ENCODE assay signal across 8 cellular contexts in the genomic region with DNA sequence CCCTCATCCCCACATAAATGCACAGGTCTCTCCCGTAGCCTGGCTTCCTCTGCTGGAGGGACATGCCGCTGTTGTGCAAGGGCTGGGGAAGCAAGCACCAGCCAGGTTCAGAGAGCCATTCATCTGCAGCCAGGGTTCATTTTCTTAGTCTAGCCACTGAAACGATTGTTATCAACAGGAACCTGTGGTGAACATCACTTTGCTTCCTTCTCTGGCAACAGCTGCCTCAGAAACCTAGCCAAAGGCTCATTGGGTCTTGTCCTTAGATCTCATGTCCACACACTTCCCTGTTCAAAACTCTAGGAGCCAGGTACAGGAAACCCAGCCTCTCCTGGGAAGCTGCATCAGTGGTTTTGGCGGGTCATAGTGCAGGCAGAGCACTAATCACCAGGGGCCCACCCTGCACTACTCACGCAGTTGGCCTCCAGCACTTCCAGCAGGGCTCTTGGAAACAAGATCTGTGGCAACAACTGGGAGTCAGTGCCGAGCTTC. TPM values are rescaled to one million over a fixed set of nuclear protein-coding genes. Genes with fewer than 3 reads are reported as not detected.
DNase-seq lines count a peak whose midpoint lies in the region; ATAC-seq and TF ChIP-seq lines count a peak whose summit lies in the region.

No MANE protein-coding gene starts in this region.

- H4K20me1 ChIP-seq in GM23338 (replicated peaks; ENCODE audit: insufficient read depth), result no peaks in the 10 kb centered on the region; the same call in 1 of the 2 replicates

- H3K9me3 Mint-ChIP-seq in stimulated activated effector memory CD8-positive, alpha-beta T cell treated with anti-CD3 and anti-CD28 coated beads, Interleukin-12 subunit alpha, Interleukin-12 subunit beta, amount 100 ng/mL, for 72 hours, result peaks cover 3% of the 10 kb centered on the region
- H3K9me3 Mint-ChIP-seq in GM23338, result no peaks in the 10 kb centered on the region

- H3K4me3 ChIP-seq in dorsolateral prefrontal cortex (no peak overlapping the region), GM23338 (no peak overlapping the region)

- in situ Hi-C loops in G401 (cut with HindIII; ENCODE audit: low sequenced_read_pairs), result no loop called here

- peaks cover 92% of the 10 kb centered on the region for H3K36me3 Mint-ChIP-seq in stimulated activated effector memory CD8-positive, alpha-beta T cell treated with anti-CD3 and anti-CD28 coated beads, Interleukin-12 subunit alpha, Interleukin-12 subunit beta, amount 100 ng/mL, for 72 hours
- H3K36me3 Mint-ChIP-seq in GM23338 (ENCODE audit: low read depth), result peaks cover 4% of the 10 kb centered on the region; the same call in 2 of the 3 replicates

- no peak overlapping the region for H3K4me2 ChIP-seq in GM23338

- intact Hi-C loops in dorsolateral prefrontal cortex (cut with DNase I), result loop anchor here in 1 of 2 donors (5.0 kb wide), 1 partner anchor 200 kb away; a partner anchor contains a TSS

- H3K79me2 ChIP-seq in GM23338 (replicated peaks; ENCODE audit: insufficient read depth), result no peaks in the 10 kb centered on the region

- H3K4me1 Mint-ChIP-seq in stimulated activated effector memory CD8-positive, alpha-beta T cell treated with anti-CD3 and anti-CD28 coated beads, Interleukin-12 subunit alpha, Interleukin-12 subunit beta, amount 100 ng/mL, for 72 hours, result peaks cover 74% of the 10 kb centered on the region
- peaks cover 15% of the 10 kb centered on the region; the same call in 2 of the 3 replicates for H3K4me1 Mint-ChIP-seq in GM23338

- H3K4me3 Mint-ChIP-seq in stimulated activated effector memory CD8-positive, alpha-beta T cell treated with anti-CD3 and anti-CD28 coated beads, Interleukin-12 subunit alpha, Interleukin-12 subunit beta, amount 100 ng/mL, for 72 hours, result peak overlapping the region; percentile 52
- no peak overlapping the region for H3K4me3 Mint-ChIP-seq in GM23338

- no peaks in the 10 kb centered on the region for H3K9me2 ChIP-seq in GM23338 (ENCODE audit: insufficient read depth)

- H3K27me3 ChIP-seq in dorsolateral prefrontal cortex, result no peaks in the 10 kb centered on the region
- H3K27me3 ChIP-seq in GM23338 (ENCODE audit: insufficient read depth), result no peaks in the 10 kb centered on the region

- DNase-seq in SKM-1 treated with dmso at 0.1 percent for 144 hours (lab: John Stamatoyannopoulos, UW; ENCODE audit: unreplicated experiment), result peak; percentile 59
- no peak for DNase-seq in dorsolateral prefrontal cortex
- DNase-seq in stimulated activated effector memory CD8-positive, alpha-beta T cell treated with anti-CD3 and anti-CD28 coated beads, Interleukin-12 subunit alpha, Interleukin-12 subunit beta, amount 100 ng/mL, for 72 hours (ENCODE audit: low spot score in 2 of 2), result peak in 1 of 2 donors; percentile 75
- no peak for DNase-seq in OCI-M2 (lab: John Stamatoyannopoulos, UW; ENCODE audit: unreplicated experiment)
- DNase-seq in GM23338 (ENCODE audit: low spot score), result no peak
- no peak for DNase-seq in G401 (ENCODE audit: low spot score)

- no peak overlapping the region for H2AFZ ChIP-seq in GM23338

- no peaks in the 10 kb centered on the region for H3K4me1 ChIP-seq in GM23338 (ENCODE audit: insufficient read depth)

- peaks cover 2% of the 10 kb centered on the region for H3K27me3 Mint-ChIP-seq in GM23338 (ENCODE audit: insufficient read depth, low read depth, poor library complexity)

- H3K36me3 ChIP-seq in GM23338 (ENCODE audit: insufficient read depth), result no peaks in the 10 kb centered on the region

- ATAC-seq in GM18861 (IDR thresholded peaks at IDR 0.05; ENCODE audit: unreplicated experiment), result peak; percentile 56
- peak; percentile 50 for ATAC-seq in HG02840 (IDR thresholded peaks at IDR 0.05; ENCODE audit: low FRiP score, unreplicated experiment)
- ATAC-seq in stimulated activated effector memory CD8-positive, alpha-beta T cell treated with anti-CD3 and anti-CD28 coated beads, Interleukin-12 subunit alpha, Interleukin-12 subunit beta, amount 100 ng/mL, for 72 hours, result peak; percentile 69
- ATAC-seq in GM23338, result no peak

- peak overlapping the region in 45 of 59 donors; percentile 1 to 82 (median 49) for H3K27ac ChIP-seq in dorsolateral prefrontal cortex
- H3K27ac ChIP-seq in GM23338 (ENCODE audit: low read depth), result no peak overlapping the region

- peak overlapping the region; percentile 78 for H3K27ac Mint-ChIP-seq in stimulated activated effector memory CD8-positive, alpha-beta T cell treated with anti-CD3 and anti-CD28 coated beads, Interleukin-12 subunit alpha, Interleukin-12 subunit beta, amount 100 ng/mL, for 72 hours
- H3K27ac Mint-ChIP-seq in GM23338, result no peak overlapping the region

- H3F3A ChIP-seq in GM23338 (replicated peaks; ENCODE audit: low read depth), result no peaks in the 10 kb centered on the region

- TF ChIP-seq CTCF in dorsolateral prefrontal cortex (IDR thresholded peaks at IDR 0.05 in 54 of 56, conservative IDR thresholded peaks at IDR 0.05 in 2 of 56; ENCODE audit: low read depth in 1 of 56, partially characterized antibody in 56 of 56) (no peak), GM23338 (conservative IDR thresholded peaks at IDR 0.05; ENCODE audit: low read depth in 2 of 2) (no peak)

TF ChIP-seq in GM23338, 12 proteins besides CTCF, POLR2A, EP300 and RAD21:
- TF ChIP-seq EZH2 (IDR thresholded peaks at IDR 0.05; ENCODE audit: low read depth, unreplicated experiment) (no peak), ZNF114 (CRISPR knock-in tag; IDR thresholded peaks at IDR 0.05) (no peak), ZNF331 (CRISPR knock-in tag; IDR thresholded peaks at IDR 0.05; ENCODE audit: low read depth) (no peak)
- TF ChIP-seq, protein P1, sequence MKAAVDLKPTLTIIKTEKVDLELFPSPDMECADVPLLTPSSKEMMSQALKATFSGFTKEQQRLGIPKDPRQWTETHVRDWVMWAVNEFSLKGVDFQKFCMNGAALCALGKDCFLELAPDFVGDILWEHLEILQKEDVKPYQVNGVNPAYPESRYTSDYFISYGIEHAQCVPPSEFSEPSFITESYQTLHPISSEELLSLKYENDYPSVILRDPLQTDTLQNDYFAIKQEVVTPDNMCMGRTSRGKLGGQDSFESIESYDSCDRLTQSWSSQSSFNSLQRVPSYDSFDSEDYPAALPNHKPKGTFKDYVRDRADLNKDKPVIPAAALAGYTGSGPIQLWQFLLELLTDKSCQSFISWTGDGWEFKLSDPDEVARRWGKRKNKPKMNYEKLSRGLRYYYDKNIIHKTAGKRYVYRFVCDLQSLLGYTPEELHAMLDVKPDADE (IDR thresholded peaks at IDR 0.05), result no peak
- TF ChIP-seq, protein P2, sequence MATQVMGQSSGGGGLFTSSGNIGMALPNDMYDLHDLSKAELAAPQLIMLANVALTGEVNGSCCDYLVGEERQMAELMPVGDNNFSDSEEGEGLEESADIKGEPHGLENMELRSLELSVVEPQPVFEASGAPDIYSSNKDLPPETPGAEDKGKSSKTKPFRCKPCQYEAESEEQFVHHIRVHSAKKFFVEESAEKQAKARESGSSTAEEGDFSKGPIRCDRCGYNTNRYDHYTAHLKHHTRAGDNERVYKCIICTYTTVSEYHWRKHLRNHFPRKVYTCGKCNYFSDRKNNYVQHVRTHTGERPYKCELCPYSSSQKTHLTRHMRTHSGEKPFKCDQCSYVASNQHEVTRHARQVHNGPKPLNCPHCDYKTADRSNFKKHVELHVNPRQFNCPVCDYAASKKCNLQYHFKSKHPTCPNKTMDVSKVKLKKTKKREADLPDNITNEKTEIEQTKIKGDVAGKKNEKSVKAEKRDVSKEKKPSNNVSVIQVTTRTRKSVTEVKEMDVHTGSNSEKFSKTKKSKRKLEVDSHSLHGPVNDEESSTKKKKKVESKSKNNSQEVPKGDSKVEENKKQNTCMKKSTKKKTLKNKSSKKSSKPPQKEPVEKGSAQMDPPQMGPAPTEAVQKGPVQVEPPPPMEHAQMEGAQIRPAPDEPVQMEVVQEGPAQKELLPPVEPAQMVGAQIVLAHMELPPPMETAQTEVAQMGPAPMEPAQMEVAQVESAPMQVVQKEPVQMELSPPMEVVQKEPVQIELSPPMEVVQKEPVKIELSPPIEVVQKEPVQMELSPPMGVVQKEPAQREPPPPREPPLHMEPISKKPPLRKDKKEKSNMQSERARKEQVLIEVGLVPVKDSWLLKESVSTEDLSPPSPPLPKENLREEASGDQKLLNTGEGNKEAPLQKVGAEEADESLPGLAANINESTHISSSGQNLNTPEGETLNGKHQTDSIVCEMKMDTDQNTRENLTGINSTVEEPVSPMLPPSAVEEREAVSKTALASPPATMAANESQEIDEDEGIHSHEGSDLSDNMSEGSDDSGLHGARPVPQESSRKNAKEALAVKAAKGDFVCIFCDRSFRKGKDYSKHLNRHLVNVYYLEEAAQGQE (IDR thresholded peaks at IDR 0.05; ENCODE audit: unreplicated experiment), result no peak
TF ChIP-seq in GM23338: peak in this region for 0.

RNA-seq across cellular contexts. Expression of a gene that starts 47.0 kb away (rescaled TPM):
- total RNA-seq in dorsolateral prefrontal cortex, result 10 to 100 TPM; 16.6 to 37.5 (median 26.2) TPM
- total RNA-seq in GM23338 (2014; rRNA removed; shearing (Covaris generic)), result 34.2 and 39.4 TPM in 2 replicates
- 20.0 and 22.9 TPM in 2 replicates for polyA plus RNA-seq in GM23338 (2016; fragmentation: Nextera tagmentation; extraction: Ambion mirVana)
- 10.8 and 14.8 TPM in 2 replicates for total RNA-seq in G401 (2014; rRNA removed; shearing (Covaris generic))

RNA-seq across cellular contexts. Expression of a gene that starts 47.3 kb away (rescaled TPM):
- 10 to 100 TPM; 12.7 to 30.0 (median 19.6) TPM for total RNA-seq in dorsolateral prefrontal cortex
- total RNA-seq in GM23338 (2014; rRNA removed; shearing (Covaris generic)), result 14.0 and 15.3 TPM in 2 replicates
- 84.3 and 91.7 TPM in 2 replicates for polyA plus RNA-seq in GM23338 (2016; fragmentation: Nextera tagmentation; extraction: Ambion mirVana)
- 14.2 and 16.5 TPM in 2 replicates for total RNA-seq in G401 (2014; rRNA removed; shearing (Covaris generic))
